ENCODE assay signal across 22 cellular contexts in genomic region chr11:44113018-44113417, GRCh38. TPM values are rescaled to one million over a fixed set of nuclear protein-coding genes. Genes with fewer than 3 reads are reported as not detected.
A peak's percentile ranks its signal among the peaks of the same experiment; 100 is the strongest.
DNase-seq lines count a peak whose midpoint lies in the region; ATAC-seq, FAIRE-seq and TF ChIP-seq lines count a peak whose summit lies in the region.
"Had no signal": no experiment of that assay in that cellular context is flagged by ENCODE, and none has a peak within 500 bp of the region (broad histone marks: within the 10 kb centered on the region; RNA-seq: fewer than 3 reads in every experiment).

No MANE protein-coding gene starts in this region.

- TF ChIP-seq CTCF in GM12878 (IDR thresholded peaks at IDR 0.05 in 2 of 3, conservative IDR thresholded peaks at IDR 0.05 in 1 of 3; ENCODE audit: control insufficient read depth in 2 of 3, extremely low read depth in 1 of 3, insufficient read depth in 1 of 3, low read depth in 3 of 3, low read length in 3 of 3): no peak
- TF ChIP-seq CTCF in transverse colon (IDR thresholded peaks at IDR 0.05): no peak
- no peak for TF ChIP-seq CTCF in upper lobe of left lung (IDR thresholded peaks at IDR 0.05)

- peak overlapping the region in 1 of 2 donors; percentile 40 for H3K27ac Mint-ChIP-seq in stimulated activated naive CD8-positive, alpha-beta T cell treated with anti-CD3 and anti-CD28 coated beads, Interleukin-15, amount 100 ng/mL, for 72 hours
- H3K27ac Mint-ChIP-seq: CD4-positive, alpha-beta T cell; IgD-negative memory B cell had no signal

- no peak overlapping the region for H3K4me3 Mint-ChIP-seq in stimulated activated naive CD8-positive, alpha-beta T cell treated with anti-CD3 and anti-CD28 coated beads, Interleukin-15, amount 100 ng/mL, for 72 hours
- H3K4me3 Mint-ChIP-seq: CD4-positive, alpha-beta T cell had no signal

- H2AFZ ChIP-seq in GM12878 (ENCODE audit: control insufficient read depth, low read depth, low read length): no peak overlapping the region
- H2AFZ ChIP-seq: GM23248 had no signal

- H3K9me3 ChIP-seq in GM12878 (replicated peaks; ENCODE audit: control insufficient read depth, insufficient read depth, low read length) (no peaks in the 10 kb centered on the region), transverse colon (no peaks in the 10 kb centered on the region), upper lobe of left lung (no peaks in the 10 kb centered on the region)
- H3K9me3 ChIP-seq: Peyer's patch had no signal

- in situ Hi-C loops in GM12878 (cut with MboI): no loop called here
- in situ Hi-C loops in transverse colon (cut with MboI; ENCODE audit: low pct_ligation_motif_present in 1 of 4, low pct_unique_long_range_greater_than_20kb in 1 of 4, low sequenced_read_pairs in 3 of 4): loop anchor here in 1 of 4 donors (25.0 kb wide), 1 partner anchor 424 kb away; no protein-coding TSS in a partner anchor

- DNase-seq in stimulated activated naive CD8-positive, alpha-beta T cell treated with anti-CD3 and anti-CD28 coated beads, Interleukin-15, amount 100 ng/mL, for 72 hours: no peak
- no peak for DNase-seq in stimulated activated naive CD8-positive, alpha-beta T cell treated with anti-CD3 and anti-CD28 coated beads, Interleukin-15, Interleukin-2, amounts not matched to agents 100 U/mL and 50 U/mL, for 24 hours
- DNase-seq in GM12878 (ENCODE audit: low read depth, low spot score) (no peak), AML-193 (lab: John Stamatoyannopoulos, UW) (no peak), transverse colon (no peak), upper lobe of left lung (no peak)
- DNase-seq: 8988T; ACHN; CD4-positive, alpha-beta T cell; DMS53; H7; NCI-H1048; NCI-H526 treated with DMSO at 0.1 percent for 48 hours; Peyer's patch; SHP77 treated with DMSO at 0.1 percent for 48 hours had no signal

- H3K27me3 Mint-ChIP-seq in stimulated activated naive CD8-positive, alpha-beta T cell treated with anti-CD3 and anti-CD28 coated beads, Interleukin-15, amount 100 ng/mL, for 72 hours: no peaks in the 10 kb centered on the region
- H3K27me3 Mint-ChIP-seq: CD4-positive, alpha-beta T cell; IgD-negative memory B cell had no signal

- H3K27me3 ChIP-seq in GM12878 (replicated peaks in 1 of 2; ENCODE audit: control insufficient read depth in 2 of 2, insufficient read depth in 2 of 2, low read length in 1 of 2): no peaks in the 10 kb centered on the region
- H3K27me3 ChIP-seq in transverse colon: no peaks in the 10 kb centered on the region
- no peaks in the 10 kb centered on the region for H3K27me3 ChIP-seq in upper lobe of left lung
- H3K27me3 ChIP-seq: Peyer's patch had no signal

- CTCF ChIA-PET in GM12878 (lab: Yijun Ruan, JAX): interaction anchor here (1.4 to 1.7 kb wide), 2 partner anchors 9 to 21 kb away, joined by 4 read pairs; no protein-coding TSS in a partner anchor

- H3K4me2 ChIP-seq in GM12878 (ENCODE audit: control insufficient read depth, insufficient read depth): peak overlapping the region; percentile 32

- TF ChIP-seq POLR2A in GM12878 (IDR thresholded peaks at IDR 0.05; ENCODE audit: low read depth, low read length) (no peak), transverse colon (IDR thresholded peaks at IDR 0.05) (no peak), upper lobe of left lung (IDR thresholded peaks at IDR 0.05) (no peak)

- no TSS peak for BruUV-seq in GM12878 (replicated peaks; lab: Mats Ljungman, UMichigan)

- 37% methylated on average over 3 of the region's 3 CpGs for WGBS in GM12878 (ENCODE audit: insufficient coverage, insufficient replicate concordance, low lambda C conversion rate, missing lambda C conversion rate)
- WGBS in transverse colon (ENCODE audit: low coverage in 1 of 2), 2 donors: 60 to 82% methylated on average over 1 to 3 of the region's 3 CpGs
- 84 to 86% methylated on average over 3 of the region's 3 CpGs for WGBS in upper lobe of left lung, 2 donors

- RAD21 ChIA-PET in GM12878 (lab: Charles Lee; ENCODE audit: unreplicated experiment): no interaction called here

- peaks cover 16% of the 10 kb centered on the region for H3K4me1 Mint-ChIP-seq in stimulated activated naive CD8-positive, alpha-beta T cell treated with anti-CD3 and anti-CD28 coated beads, Interleukin-15, amount 100 ng/mL, for 72 hours

- H3K79me2 ChIP-seq in GM12878 (ENCODE audit: control insufficient read depth, insufficient read depth, low read length): no peaks in the 10 kb centered on the region

- H3K4me1 ChIP-seq in GM12878 (ENCODE audit: control insufficient read depth, insufficient read depth, low read length) (peaks cover 8% of the 10 kb centered on the region), transverse colon (peaks cover 0 to 5% (median 0%) of the 10 kb centered on the region in 4 donors), upper lobe of left lung (peaks cover 0 to 12% (median 8%) of the 10 kb centered on the region in 4 donors)
- H3K4me1 ChIP-seq: Peyer's patch had no signal

- no peaks in the 10 kb centered on the region for H3K9me3 Mint-ChIP-seq in stimulated activated naive CD8-positive, alpha-beta T cell treated with anti-CD3 and anti-CD28 coated beads, Interleukin-15, amount 100 ng/mL, for 72 hours
- H3K9me3 Mint-ChIP-seq: CD4-positive, alpha-beta T cell; IgD-negative memory B cell had no signal

- H3K36me3 ChIP-seq in GM12878 (ENCODE audit: control insufficient read depth in 2 of 2, insufficient read depth in 2 of 2, low read length in 1 of 2): peaks cover 0 to 4% of the 10 kb centered on the region in 2 experiments; a peak in 2 of 4 replicates
- peaks cover 0 to 34% (median 12%) of the 10 kb centered on the region in 4 donors for H3K36me3 ChIP-seq in transverse colon
- peaks cover 5 to 63% (median 24%) of the 10 kb centered on the region in 4 donors for H3K36me3 ChIP-seq in upper lobe of left lung

- no peak for TF ChIP-seq RAD21 in GM12878 (IDR thresholded peaks at IDR 0.05; ENCODE audit: insufficient read depth, low read depth, low read length)

- H4K20me1 ChIP-seq in GM12878 (ENCODE audit: control insufficient read depth, insufficient read depth): no peaks in the 10 kb centered on the region

- SMC1A ChIA-PET in GM12878 (lab: Charles Lee; ENCODE audit: uncharacterized antibody, unreplicated experiment): interaction anchor here (2.6 kb wide), 1 partner anchor 18 kb away, joined by 8 read pairs; the partner anchor contains the start of gene EXT2

- no peak overlapping the region for H3K9ac ChIP-seq in GM12878 (ENCODE audit: control insufficient read depth, insufficient read depth, low read length)
- H3K9ac ChIP-seq: GM23248 had no signal

- intact Hi-C loops in GM12878 (cut with micrococcal nuclease; ENCODE audit: unreplicated experiment) (no loop called here), transverse colon (cut with DNase I; ENCODE audit: low total_unique reads) (no loop called here)

- TF ChIP-seq EP300 in GM12878 (IDR thresholded peaks at IDR 0.05; ENCODE audit: borderline replicate concordance in 1 of 2, control insufficient read depth in 1 of 2, low read depth in 2 of 2, low read length in 2 of 2) (no peak), transverse colon (IDR thresholded peaks at IDR 0.05; ENCODE audit: low read depth) (no peak), upper lobe of left lung (IDR thresholded peaks at IDR 0.05) (no peak)

- H3K27ac ChIP-seq in GM12878 (ENCODE audit: control insufficient read depth, insufficient read depth) (no peak overlapping the region), transverse colon (no peak overlapping the region), upper lobe of left lung (no peak overlapping the region)
- H3K27ac ChIP-seq: GM23248, HL-60, Peyer's patch had no signal

- ATAC-seq in stimulated activated naive CD8-positive, alpha-beta T cell treated with anti-CD3 and anti-CD28 coated beads, Interleukin-15, amount 100 ng/mL, for 72 hours: peak; percentile 85
- ATAC-seq in stimulated activated naive CD8-positive, alpha-beta T cell treated with anti-CD3 and anti-CD28 coated beads, Interleukin-15, Interleukin-2, amounts not matched to agents 100 U/mL and 50 U/mL, for 24 hours: no peak
- ATAC-seq in HG02852 (IDR thresholded peaks at IDR 0.05; ENCODE audit: unreplicated experiment) (peak; percentile 47), GM12878 (peak; percentile 67), upper lobe of left lung (ENCODE audit: low FRiP score in 2 of 2) (no peak)

- POLR2A ChIA-PET in GM12878 (lab: Charles Lee): no interaction called here

- FAIRE-seq in GM12878 (lab: Jason Lieb, UNC): peak; percentile 18
- FAIRE-seq: D721Med had no signal

- H3K4me3 ChIP-seq in GM12878 (no peak overlapping the region), transverse colon (no peak overlapping the region), upper lobe of left lung (no peak overlapping the region)
- H3K4me3 ChIP-seq: GM23248, Peyer's patch had no signal

RNA-seq across cellular contexts. Expression of gene EXT2, which starts 17.5 kb away (rescaled TPM):
- 65.9 and 76.0 TPM in 2 replicates for total RNA-seq in GM12878 (2013; cell fraction: nucleolus; rRNA removed)
- total RNA-seq in GM12878 (2014; rRNA removed) (19.0 and 23.8 TPM in 2 replicates), GM12878 (2014; rRNA removed; fragmentation: Illumina TruSeq; extraction: Trizol) (12.6 and 16.1 TPM in 2 replicates), GM12878 (2021) (17.1 and 20.5 TPM in 2 replicates), transverse colon (10 to 100 TPM; 32.2 to 82.9 (median 59.6) TPM), upper lobe of left lung (10 to 100 TPM; 45.3 to 64.0 (median 57.4) TPM)
- polyA plus RNA-seq in GM12878 (2011; ENCODE audit: low read depth): 5.7 TPM
- polyA plus RNA-seq in GM12878 (2011; rRNA removed) (26.7 and 31.4 TPM in 2 replicates), GM12878 (2014; fragmentation: Illumina TruSeq; extraction: Trizol) (12.8 and 18.0 TPM in 2 replicates), GM12878 (2014; fragmentation: Nextera tagmentation; extraction: Ambion mirVana) (1 to 10 TPM; 3.8 to 6.6 TPM), GM12878 (2014; rRNA removed) (15.5 and 17.0 TPM in 2 replicates), GM12878 (2016; fragmentation: Nextera tagmentation; extraction: Ambion mirVana) (10 to 100 TPM; 18.7 to 22.8 TPM)
- polyA plus RNA-seq in GM12878 (2011; cell fraction: cytosol; rRNA removed): 24.4 and 28.4 TPM in 2 replicates
- polyA plus RNA-seq in GM12878 (2011; cell fraction: nucleus; rRNA removed): 25.9 and 32.1 TPM in 2 replicates
- polyA plus RNA-seq in GM12878 (2012): 8.1 and 9.8 TPM in 2 replicates
- 48.2 and 49.8 TPM in 2 replicates for polyA minus RNA-seq in GM12878 (2011; rRNA and poly(A)+ RNA removed)
- 15.0 TPM in 2 replicates for polyA minus RNA-seq in GM12878 (2011; cell fraction: cytosol; rRNA and poly(A)+ RNA removed)
- polyA minus RNA-seq in GM12878 (2011; cell fraction: nucleus; rRNA and poly(A)+ RNA removed): 47.0 and 74.6 TPM in 2 replicates

RNA-seq across cellular contexts. Expression of gene ACCS, which starts 46.9 kb away (rescaled TPM):
- total RNA-seq in GM12878 (2013; cell fraction: nucleolus; rRNA removed): 105 and 113 TPM in 2 replicates
- total RNA-seq in GM12878 (2014; rRNA removed) (18.7 and 22.8 TPM in 2 replicates), GM12878 (2014; rRNA removed; fragmentation: Illumina TruSeq; extraction: Trizol) (13.6 and 14.4 TPM in 2 replicates), GM12878 (2021) (25.2 and 25.4 TPM in 2 replicates), transverse colon (10 to 100 TPM; 17.6 to 88.3 (median 29.5) TPM), upper lobe of left lung (100 to 1,000 TPM in 1 of 6 donors, 10 to 100 TPM in 5; 15.4 to 120 (median 34.0) TPM)
- 21.2 TPM for polyA plus RNA-seq in GM12878 (2011; ENCODE audit: low read depth)
- polyA plus RNA-seq in GM12878 (2011; rRNA removed) (25.5 and 29.8 TPM in 2 replicates), GM12878 (2014; fragmentation: Illumina TruSeq; extraction: Trizol) (16.9 and 17.5 TPM in 2 replicates), GM12878 (2014; fragmentation: Nextera tagmentation; extraction: Ambion mirVana) (1 to 10 TPM; 4.8 to 5.4 TPM), GM12878 (2014; rRNA removed) (32.6 and 35.9 TPM in 2 replicates), GM12878 (2016; fragmentation: Nextera tagmentation; extraction: Ambion mirVana) (10 to 100 TPM; 14.3 to 16.5 TPM)
- 22.5 and 30.3 TPM in 2 replicates for polyA plus RNA-seq in GM12878 (2011; cell fraction: cytosol; rRNA removed)
- polyA plus RNA-seq in GM12878 (2011; cell fraction: nucleus; rRNA removed): 273 and 333 TPM in 2 replicates
- 23.9 and 29.8 TPM in 2 replicates for polyA plus RNA-seq in GM12878 (2012)
- polyA minus RNA-seq in GM12878 (2011; rRNA and poly(A)+ RNA removed): 12.0 and 18.2 TPM in 2 replicates
- polyA minus RNA-seq in GM12878 (2011; cell fraction: cytosol; rRNA and poly(A)+ RNA removed): 5.3 and 8.0 TPM in 2 replicates
- 32.4 and 40.9 TPM in 2 replicates for polyA minus RNA-seq in GM12878 (2011; cell fraction: nucleus; rRNA and poly(A)+ RNA removed)
- total RNA-seq: G401, OCI-LY7 had no signal

Comparison
In these comparisons a context has a peak if more than half of its experiments do, and no peak if none do; other contexts are left out.
1. ATAC-seq: peak in stimulated activated naive CD8-positive, alpha-beta T cell treated with anti-CD3 and anti-CD28 coated beads, Interleukin-15, amount 100 ng/mL, for 72 hours (single experiment), HG02852 (single experiment) and GM12878 (single experiment); none in stimulated activated naive CD8-positive, alpha-beta T cell treated with anti-CD3 and anti-CD28 coated beads, Interleukin-15, Interleukin-2, amounts not matched to agents 100 U/mL and 50 U/mL, for 24 hours (single experiment) and upper lobe of left lung (0 of 2).